Comparison of ENCODE assay signal across 1 cellular context in genomic region chr21:41846536-41846935, GRCh38.
TF ChIP-seq lines count a peak whose summit lies in the region.

No MANE protein-coding gene starts in this region.

TF ChIP-seq in IMR-90, 13 proteins besides CTCF, POLR2A, EP300 and RAD21 (continued from another document):
- TF ChIP-seq SMC3 (IDR thresholded peaks at IDR 0.05; ENCODE audit: low read depth, low read length) (no peak), USF2 (IDR thresholded peaks at IDR 0.05; ENCODE audit: low read depth, low read length) (no peak), BHLHE40 (IDR thresholded peaks at IDR 0.05; ENCODE audit: low read depth, low read length) (no peak)
TF ChIP-seq in IMR-90: peak in this region for 0.
